ENCODE assay signal across 10 cellular contexts in the genomic region with DNA sequence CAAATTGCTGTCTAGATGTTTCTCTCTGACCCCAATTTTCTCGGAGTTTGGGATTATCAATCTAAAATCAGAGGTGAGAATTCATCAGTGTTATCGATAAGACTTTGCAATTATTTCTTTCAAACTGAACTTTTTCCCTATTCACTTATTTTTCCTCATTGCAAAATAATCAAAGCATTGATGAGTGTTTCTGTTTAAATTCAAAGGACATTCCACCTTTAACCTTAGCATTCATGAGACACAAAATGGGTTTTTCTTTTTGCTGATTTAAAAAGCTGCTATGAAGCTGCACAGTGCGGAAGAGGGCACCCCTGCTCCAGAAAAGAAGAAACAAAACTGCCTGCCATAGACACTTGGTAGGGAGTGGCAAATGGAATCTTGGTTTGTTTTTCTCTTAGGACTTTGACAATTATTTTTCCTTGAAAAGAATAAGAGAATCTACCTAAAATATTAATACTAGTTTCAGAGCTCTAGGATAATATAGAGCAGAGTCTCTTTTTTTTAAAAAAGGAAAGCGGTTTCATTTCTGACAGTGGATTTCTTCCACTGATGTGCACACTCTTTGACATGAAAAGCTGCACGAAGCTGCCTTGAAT.
DNase-seq lines count a peak whose midpoint lies in the region; ATAC-seq and TF ChIP-seq lines count a peak whose summit lies in the region.
"Had no signal": no experiment of that assay in that cellular context is flagged by ENCODE, and none has a peak within 500 bp of the region (broad histone marks: within the 10 kb centered on the region; RNA-seq: fewer than 3 reads in every experiment).

No MANE protein-coding gene starts in this region.

- peak overlapping the region; percentile 71 for H2AK5ac ChIP-seq in mesendoderm (ENCODE audit: low read length)

- H3K4me1 Mint-ChIP-seq in HFFc6 (ENCODE audit: low read depth) = peaks cover 59% of the 10 kb centered on the region
- H3K4me1 Mint-ChIP-seq in activated naive CD8-positive, alpha-beta T cell treated with anti-CD3 and anti-CD28 coated beads, Interleukin-2, amount 50 U/mL, for 24 hours = peaks cover 51% of the 10 kb centered on the region
- H3K4me1 Mint-ChIP-seq in CD4-positive, alpha-beta T cell (ENCODE audit: low read depth) = no peaks in the 10 kb centered on the region

- H3K4me3 Mint-ChIP-seq in HFFc6 = peak overlapping the region; percentile 73
- peak overlapping the region; percentile 47 for H3K4me3 Mint-ChIP-seq in activated naive CD8-positive, alpha-beta T cell treated with anti-CD3 and anti-CD28 coated beads, Interleukin-2, amount 50 U/mL, for 24 hours
- H3K4me3 Mint-ChIP-seq in CD4-positive, alpha-beta T cell = no peak overlapping the region

- ATAC-seq in activated naive CD8-positive, alpha-beta T cell treated with anti-CD3 and anti-CD28 coated beads, Interleukin-2, amount 50 U/mL, for 24 hours = no peak
- no peak for ATAC-seq in HG03571 (IDR thresholded peaks at IDR 0.05; ENCODE audit: unreplicated experiment)
- no peak for ATAC-seq in CD4-positive, alpha-beta T cell (ENCODE audit: poor library complexity)

- H2BK120ac ChIP-seq in mesendoderm (ENCODE audit: low read depth, low read length) = peak overlapping the region; percentile 65

- no peaks in the 10 kb centered on the region for H3K9me3 ChIP-seq in CD4-positive, alpha-beta T cell (ENCODE audit: control insufficient read depth, low read length)

- DNase-seq in ACHN (peak; percentile 24), HFFc6 (no peak), mesendoderm (no peak), H7 (no peak), SKM-1 treated with dmso at 0.1 percent for 144 hours (lab: John Stamatoyannopoulos, UW; ENCODE audit: unreplicated experiment) (no peak)
- no peak for DNase-seq in activated naive CD8-positive, alpha-beta T cell treated with anti-CD3 and anti-CD28 coated beads, Interleukin-2, amount 50 U/mL, for 24 hours
- no peak for DNase-seq in CD4-positive, alpha-beta T cell
- DNase-seq: KG1 had no signal

- H2BK15ac ChIP-seq in mesendoderm (replicated peaks; ENCODE audit: low read depth) = peak overlapping the region; percentile 86

- no CpG with 5 or more reads among the region's 5 CpGs for WGBS in mesendoderm (ENCODE audit: extremely low coverage, insufficient coverage, low lambda C conversion rate)

- H2BK5ac ChIP-seq in mesendoderm (ENCODE audit: low read length) = peak overlapping the region; percentile 48

- no peaks in the 10 kb centered on the region; the same call in 1 of the 2 replicates for H3K27me3 Mint-ChIP-seq in HFFc6 (ENCODE audit: insufficient read depth)
- H3K27me3 Mint-ChIP-seq in activated naive CD8-positive, alpha-beta T cell treated with anti-CD3 and anti-CD28 coated beads, Interleukin-2, amount 50 U/mL, for 24 hours = no peaks in the 10 kb centered on the region
- no peaks in the 10 kb centered on the region for H3K27me3 Mint-ChIP-seq in CD4-positive, alpha-beta T cell

- H3K27ac ChIP-seq in mesendoderm (ENCODE audit: low read depth, low read length) = peak overlapping the region; percentile 46
- no peak overlapping the region for H3K27ac ChIP-seq in CD4-positive, alpha-beta T cell (ENCODE audit: low read depth, low read length)
- H3K27ac ChIP-seq: SK-N-MC had no signal

- intact Hi-C loops in CD4-positive, alpha-beta T cell (cut with DNase I, micrococcal nuclease) = no loop called here

- H3K56ac ChIP-seq in mesendoderm (ENCODE audit: low read length) = no peak overlapping the region

- H3K4me1 ChIP-seq in mesendoderm (ENCODE audit: control insufficient read depth, low read depth, low read length) = peaks cover 12% of the 10 kb centered on the region

- H3K79me1 ChIP-seq in mesendoderm (ENCODE audit: low read length) = no peaks in the 10 kb centered on the region

- H3K9me3 Mint-ChIP-seq in HFFc6 = peaks cover 7% of the 10 kb centered on the region; the same call in 1 of the 2 replicates
- H3K9me3 Mint-ChIP-seq in activated naive CD8-positive, alpha-beta T cell treated with anti-CD3 and anti-CD28 coated beads, Interleukin-2, amount 50 U/mL, for 24 hours = no peaks in the 10 kb centered on the region
- no peaks in the 10 kb centered on the region for H3K9me3 Mint-ChIP-seq in CD4-positive, alpha-beta T cell

- CTCF ChIA-PET in CD4-positive, alpha-beta T cell (lab: Charles Lee) = no interaction called here

- POLR2A ChIA-PET in CD4-positive, alpha-beta T cell (lab: Charles Lee) = no interaction called here

- in situ Hi-C loops in ACHN (cut with HindIII; ENCODE audit: low pct_ligation_motif_present, low pct_unique_long_range_greater_than_20kb, low sequenced_read_pairs) = no loop called here

- TF ChIP-seq CTCF in HFFc6 (IDR thresholded peaks at IDR 0.05) = no peak
- TF ChIP-seq CTCF in CD4-positive, alpha-beta T cell (IDR thresholded peaks at IDR 0.05) = no peak

- peak overlapping the region; percentile 99 for H3K27ac Mint-ChIP-seq in HFFc6
- H3K27ac Mint-ChIP-seq in activated naive CD8-positive, alpha-beta T cell treated with anti-CD3 and anti-CD28 coated beads, Interleukin-2, amount 50 U/mL, for 24 hours = peak overlapping the region; percentile 99
- H3K27ac Mint-ChIP-seq in CD4-positive, alpha-beta T cell = no peak overlapping the region

- no peaks in the 10 kb centered on the region for H3K79me2 ChIP-seq in mesendoderm (ENCODE audit: control insufficient read depth, insufficient read depth, low read length)

- no peaks in the 10 kb centered on the region for H3K27me3 ChIP-seq in mesendoderm (ENCODE audit: insufficient read depth, low read length, poor library complexity)
- no peaks in the 10 kb centered on the region for H3K27me3 ChIP-seq in H7 (ENCODE audit: control insufficient read depth, insufficient read depth, low read length)
- no peaks in the 10 kb centered on the region for H3K27me3 ChIP-seq in CD4-positive, alpha-beta T cell (ENCODE audit: control insufficient read depth, insufficient read depth, low read length)

- H4K8ac ChIP-seq in mesendoderm (ENCODE audit: low read depth, low read length) = peak overlapping the region; percentile 89

- H3K18ac ChIP-seq in mesendoderm (ENCODE audit: low read length) = peak overlapping the region; percentile 89

- H3K4me2 ChIP-seq in mesendoderm (ENCODE audit: low read length) = no peak overlapping the region

- no peak overlapping the region for H3K4me3 ChIP-seq in mesendoderm (ENCODE audit: low read length)
- no peak overlapping the region for H3K4me3 ChIP-seq in H7 (ENCODE audit: insufficient read depth, low read depth, low read length)
- H3K4me3 ChIP-seq: SK-N-MC had no signal

- peak overlapping the region; percentile 90 for H3K4ac ChIP-seq in mesendoderm (ENCODE audit: low read depth, low read length)

- H3K9ac ChIP-seq in mesendoderm (ENCODE audit: low read length) = no peak overlapping the region

- H3K23ac ChIP-seq in mesendoderm (ENCODE audit: low read length) = no peak overlapping the region

- H4K5ac ChIP-seq in mesendoderm (ENCODE audit: low read length) = no peak overlapping the region

- no peaks in the 10 kb centered on the region for H3K36me3 ChIP-seq in mesendoderm (ENCODE audit: control insufficient read depth, insufficient read depth, low read length)
- H3K36me3 ChIP-seq in H7 (replicated peaks; ENCODE audit: control insufficient read depth, insufficient read depth, low read length) = no peaks in the 10 kb centered on the region

- peaks cover 17% of the 10 kb centered on the region for H3K36me3 Mint-ChIP-seq in HFFc6 (ENCODE audit: low read depth)
- H3K36me3 Mint-ChIP-seq in activated naive CD8-positive, alpha-beta T cell treated with anti-CD3 and anti-CD28 coated beads, Interleukin-2, amount 50 U/mL, for 24 hours (ENCODE audit: low read depth) = peaks cover 4% of the 10 kb centered on the region
- H3K36me3 Mint-ChIP-seq in CD4-positive, alpha-beta T cell (ENCODE audit: low read depth) = no peaks in the 10 kb centered on the region
